In genomic region chr1:239951518-239952130, GRCh38 we compare ENCODE assay signal across 8 cellular contexts.
DNase-seq lines count a peak whose midpoint lies in the region; ATAC-seq, FAIRE-seq and TF ChIP-seq lines count a peak whose summit lies in the region.

No MANE protein-coding gene starts in this region.

- intact Hi-C loops in testis (cut with DNase I; ENCODE audit: low total_unique reads): no loop called here

- H3K9me3 ChIP-seq in testis: no peaks in the 10 kb centered on the region

- H3K4me1 ChIP-seq in testis: no peaks in the 10 kb centered on the region

- peak; percentile 72 for TF ChIP-seq CTCF in WI38 (IDR thresholded peaks at IDR 0.05; ENCODE audit: low read depth, low read length)
- TF ChIP-seq CTCF in testis (IDR thresholded peaks at IDR 0.05): peak; percentile 35 to 80 (median 59)

- H3K36me3 ChIP-seq in testis (ENCODE audit: low read depth, missing control alignments): no peaks in the 10 kb centered on the region

- no peaks in the 10 kb centered on the region for H3K27me3 ChIP-seq in testis

- no peak for TF ChIP-seq POLR2A in testis (IDR thresholded peaks at IDR 0.05)

- FAIRE-seq in endometrium (lab: Jason Lieb, UNC): peak; percentile 90

- no peak overlapping the region for H3K4me3 ChIP-seq in WI38 (ENCODE audit: low read depth, low read length)
- H3K4me3 ChIP-seq in testis: no peak overlapping the region

- peak; percentile 42 for DNase-seq in NK-92 treated with Interleukin-12 subunit alpha and Interleukin-12 subunit beta, amount 100 ng/mL, for 24 hours (lab: John Stamatoyannopoulos, UW)
- DNase-seq in NK-92 (lab: John Stamatoyannopoulos, UW; ENCODE audit: unreplicated experiment): no peak
- DNase-seq in NCI-H2107 (lab: John Stamatoyannopoulos, UW): peak; percentile 15
- DNase-seq in middle frontal gyrus (ENCODE audit: extremely low spot score, low spot score): peak; percentile 71
- peak; percentile 92 for DNase-seq in testis

- H3K27ac ChIP-seq in testis: no peak overlapping the region

- 54 to 58% methylated on average over 3 of the region's 3 CpGs for WGBS in testis, 2 donors

- ATAC-seq in HG02885 (IDR thresholded peaks at IDR 0.05; ENCODE audit: poor library complexity, unreplicated experiment): peak; percentile 71
